In genomic region chr6:35576647-35577046, GRCh38 we compare ENCODE assay signal across 33 cellular contexts.
"Had no signal": no experiment of that assay in that cellular context is flagged by ENCODE, and none has a peak within 500 bp of the region (broad histone marks: within the 10 kb centered on the region; RNA-seq: fewer than 3 reads in every experiment).

No MANE protein-coding gene starts in this region.

- DNase-seq: activated CD4-positive, alpha-beta memory T cell treated with anti-CD3 and anti-CD28 coated beads for 36 hours; activated CD4-positive, alpha-beta T cell treated with anti-CD3 and anti-CD28 coated beads for 48 hours; activated CD8-positive, alpha-beta memory T cell treated with anti-CD3 and anti-CD28 coated beads, Interleukin-2, amount 50 U/mL, for 4 hours; activated effector memory CD4-positive, alpha-beta T cell treated with Interleukin-2 at 50 U/mL for 16 hours; activated naive CD4-positive, alpha-beta T cell treated with anti-CD3 and anti-CD28 coated beads, Interleukin-2, amount 50 U/mL, for 16 hours; adrenal gland; aorta; body of pancreas; dermis blood vessel endothelial cell; effector CD8-positive, alpha-beta T cell; esophagus squamous epithelium; foreskin melanocyte; islet precursor cell; left cardiac atrium; naive B cell; nucleus accumbens; pancreas; retina; stimulated activated CD4-positive, alpha-beta T cell treated with anti-CD3 and anti-CD28 coated beads, Interleukin-4, amount 100 ng/mL, for 24 hours; T-helper 9 cell; uterus had no signal

- H3K27ac Mint-ChIP-seq: activated CD4-positive, alpha-beta memory T cell treated with anti-CD3 and anti-CD28 coated beads for 36 hours; mesothelial cell of epicardium; stimulated activated naive CD8-positive, alpha-beta T cell treated with anti-CD3 and anti-CD28 coated beads, Interleukin-15, Interleukin-2, amounts not matched to agents 100 ng/mL and 50 ng/mL, for 24 hours; type B pancreatic cell had no signal

- H3K4me1 ChIP-seq: body of pancreas, esophagus squamous epithelium, pancreas, prostate gland, uterus had no signal

- H3K9me3 Mint-ChIP-seq: activated CD4-positive, alpha-beta memory T cell treated with anti-CD3 and anti-CD28 coated beads for 36 hours; mesothelial cell of epicardium; naive B cell; neural crest cell; stimulated activated effector memory CD8-positive, alpha-beta T cell treated with anti-CD3 and anti-CD28 coated beads, Interleukin-12 subunit alpha, Interleukin-12 subunit beta, amount 100 ng/mL, for 72 hours; stimulated activated naive CD8-positive, alpha-beta T cell treated with anti-CD3 and anti-CD28 coated beads, Interleukin-15, Interleukin-2, amounts not matched to agents 100 ng/mL and 50 ng/mL, for 24 hours; type B pancreatic cell had no signal

- ATAC-seq: activated CD4-positive, CD25-positive, alpha-beta regulatory T cell treated with anti-CD3 and anti-CD28 coated beads, Interleukin-2, amount 50 U/mL, for 24 hours; body of pancreas; left cardiac atrium; pancreas; sciatic nerve; stimulated activated effector memory CD8-positive, alpha-beta T cell treated with anti-CD3 and anti-CD28 coated beads, Interleukin-12 subunit alpha, Interleukin-12 subunit beta, amount 100 ng/mL, for 72 hours had no signal

- H3K27ac ChIP-seq: adrenal gland, body of pancreas, epithelial cell of prostate, esophagus squamous epithelium, pancreas, prostate gland, skin epidermis, thoracic aorta, uterus, VCaP had no signal

- H3K4me1 Mint-ChIP-seq: naive B cell; neural crest cell; stimulated activated effector memory CD8-positive, alpha-beta T cell treated with anti-CD3 and anti-CD28 coated beads, Interleukin-12 subunit alpha, Interleukin-12 subunit beta, amount 100 ng/mL, for 72 hours had no signal

- H3K4me3 Mint-ChIP-seq: activated CD4-positive, alpha-beta memory T cell treated with anti-CD3 and anti-CD28 coated beads for 36 hours; mesothelial cell of epicardium; naive B cell; neural crest cell; stimulated activated effector memory CD8-positive, alpha-beta T cell treated with anti-CD3 and anti-CD28 coated beads, Interleukin-12 subunit alpha, Interleukin-12 subunit beta, amount 100 ng/mL, for 72 hours; stimulated activated naive CD8-positive, alpha-beta T cell treated with anti-CD3 and anti-CD28 coated beads, Interleukin-15, Interleukin-2, amounts not matched to agents 100 ng/mL and 50 ng/mL, for 24 hours; type B pancreatic cell had no signal

- H3K27me3 Mint-ChIP-seq: activated CD4-positive, alpha-beta memory T cell treated with anti-CD3 and anti-CD28 coated beads for 36 hours; naive B cell; stimulated activated naive CD8-positive, alpha-beta T cell treated with anti-CD3 and anti-CD28 coated beads, Interleukin-15, Interleukin-2, amounts not matched to agents 100 ng/mL and 50 ng/mL, for 24 hours; type B pancreatic cell had no signal

- H3K9me3 ChIP-seq: adrenal gland, body of pancreas, esophagus squamous epithelium, pancreas, prostate gland, thoracic aorta, uterus had no signal

- H3K27me3 ChIP-seq: adrenal gland, body of pancreas, esophagus squamous epithelium, pancreas, uterus had no signal

- H3K36me3 Mint-ChIP-seq: mesothelial cell of epicardium, type B pancreatic cell had no signal

- H3K36me3 ChIP-seq: uterus had no signal

- H3K4me3 ChIP-seq: adrenal gland, body of pancreas, esophagus squamous epithelium, pancreas, prostate gland, skin epidermis, thoracic aorta, uterus had no signal
